ENCODE assay signal across 9 cellular contexts in genomic region chr9:33721674-33722358, GRCh38.
DNase-seq lines count a peak whose midpoint lies in the region; ATAC-seq and TF ChIP-seq lines count a peak whose summit lies in the region.
"Had no signal": no experiment of that assay in that cellular context is flagged by ENCODE, and none has a peak within 500 bp of the region (broad histone marks: within the 10 kb centered on the region; RNA-seq: fewer than 3 reads in every experiment).

No MANE protein-coding gene starts in this region.

- no peaks in the 10 kb centered on the region for H3K9me3 ChIP-seq in right lobe of liver

- H3K4me1 Mint-ChIP-seq in chondrocyte (ENCODE audit: low read depth) = peaks cover 3% of the 10 kb centered on the region

- no peak overlapping the region for H3K4me3 Mint-ChIP-seq in chondrocyte (ENCODE audit: unreplicated experiment)

- no peak overlapping the region for H3K27ac ChIP-seq in right lobe of liver
- H3K27ac ChIP-seq: BLaER1 had no signal

- peaks cover 27% of the 10 kb centered on the region for H3K27me3 Mint-ChIP-seq in chondrocyte (ENCODE audit: low read depth)

- peaks cover 0 to 3% (median 0%) of the 10 kb centered on the region in 4 donors for H3K4me1 ChIP-seq in right lobe of liver

- intact Hi-C loops in right lobe of liver (cut with DNase I) = loop anchor here in 1 of 2 donors (5.0 kb wide), 1 partner anchor 100 kb away; no protein-coding TSS in a partner anchor

- H3K27me3 ChIP-seq in right lobe of liver = no peaks in the 10 kb centered on the region
- H3K27me3 ChIP-seq: BLaER1 had no signal

- peaks cover 4% of the 10 kb centered on the region for H3K9me3 Mint-ChIP-seq in chondrocyte (ENCODE audit: low read depth)

- no peaks in the 10 kb centered on the region for H3K36me3 ChIP-seq in right lobe of liver
- H3K36me3 ChIP-seq: BLaER1 had no signal

- peak; percentile 56 for DNase-seq in NK-92 treated with Interleukin-12 subunit alpha and Interleukin-12 subunit beta, amount 100 ng/mL, for 24 hours (lab: John Stamatoyannopoulos, UW)
- no peak for DNase-seq in NK-92 (lab: John Stamatoyannopoulos, UW; ENCODE audit: unreplicated experiment)
- peak; percentile 33 for DNase-seq in NCI-H510A (lab: John Stamatoyannopoulos, UW)
- DNase-seq in activated CD4-positive, alpha-beta T cell treated with anti-CD3 and anti-CD28 coated beads for 4 hours = peak; percentile 85 to 86
- no peak for DNase-seq in chondrocyte (ENCODE audit: low spot score)
- DNase-seq in right lobe of liver = peak; percentile 87 to 88 (median 87)
- DNase-seq in stimulated activated CD4-positive, alpha-beta T cell treated with anti-CD3 and anti-CD28 coated beads, Interleukin-4, amount 100 ng/mL, for 48 hours (ENCODE audit: low read depth in 2 of 2) = peak; percentile 78 to 91

- WGBS in right lobe of liver (ENCODE audit: insufficient coverage, low coverage, low lambda C conversion rate, missing lambda C conversion rate) = 13% methylated on average over 8 of the region's 32 CpGs

- peak; percentile 100 for TF ChIP-seq CTCF in chondrocyte (IDR thresholded peaks at IDR 0.05)
- TF ChIP-seq CTCF in right lobe of liver (IDR thresholded peaks at IDR 0.05) = peak; percentile 100

- no peak overlapping the region for H3K4me3 ChIP-seq in right lobe of liver
- H3K4me3 ChIP-seq: BLaER1 had no signal

- peak; percentile 79 for ATAC-seq in HG03196 (IDR thresholded peaks at IDR 0.05; ENCODE audit: unreplicated experiment)
- ATAC-seq in right lobe of liver = peak; percentile 96 to 99 (median 98)

- H3K27ac Mint-ChIP-seq in chondrocyte (ENCODE audit: unreplicated experiment) = no peak overlapping the region

- peaks cover 2% of the 10 kb centered on the region for H3K36me3 Mint-ChIP-seq in chondrocyte (ENCODE audit: low read depth)

- no peak for TF ChIP-seq POLR2A in right lobe of liver (IDR thresholded peaks at IDR 0.05)

Comparison
In these comparisons a context has a peak if more than half of its experiments do, and no peak if none do; other contexts are left out.
1. DNase-seq: peak in NK-92 treated with Interleukin-12 subunit alpha and Interleukin-12 subunit beta, amount 100 ng/mL, for 24 hours (single experiment), NCI-H510A (single experiment), activated CD4-positive, alpha-beta T cell treated with anti-CD3 and anti-CD28 coated beads for 4 hours (2 of 2), right lobe of liver (3 of 3) and stimulated activated CD4-positive, alpha-beta T cell treated with anti-CD3 and anti-CD28 coated beads, Interleukin-4, amount 100 ng/mL, for 48 hours (2 of 2); none in NK-92 (single experiment) and chondrocyte (single experiment).